ENCODE assay signal across 1 cellular context in genomic region chr19:41352609-41353465, GRCh38.
TF ChIP-seq lines count a peak whose summit lies in the region.

No MANE protein-coding gene starts in this region.

TF ChIP-seq in K562, 482 proteins besides CTCF, POLR2A, EP300 and RAD21 (continued from another document and continues in another):
- TF ChIP-seq ZNF407 (IDR thresholded peaks at IDR 0.05; ENCODE audit: low read depth) (no peak), PCBP1 (IDR thresholded peaks at IDR 0.05; ENCODE audit: low read depth, low read length, poor library complexity, severe bottlenecking) (peak; percentile 79), HMG20B (CRISPR knock-in tag; IDR thresholded peaks at IDR 0.05) (no peak), CBFB (CRISPR knock-in tag; IDR thresholded peaks at IDR 0.05) (no peak), NCOA2 (IDR thresholded peaks at IDR 0.05; ENCODE audit: partially characterized antibody in 2 of 2) (no peak), RERE (CRISPR knock-in tag; IDR thresholded peaks at IDR 0.05; ENCODE audit: borderline replicate concordance) (no peak), ZNF239 (CRISPR knock-in tag; IDR thresholded peaks at IDR 0.05) (no peak), RCOR1 (IDR thresholded peaks at IDR 0.05; ENCODE audit: borderline replicate concordance in 1 of 2, low read depth in 2 of 2, low read length in 2 of 2) (peak in 1 of 2 experiments; percentile 39; a peak in 1 of 4 replicates), ZNF57 (CRISPR knock-in tag; IDR thresholded peaks at IDR 0.05) (no peak), WHSC1 (IDR thresholded peaks at IDR 0.05; ENCODE audit: low read length) (no peak), MBD1 (CRISPR knock-in tag; IDR thresholded peaks at IDR 0.05) (no peak), CXXC5 (CRISPR knock-in tag; IDR thresholded peaks at IDR 0.05) (peak; percentile 64), ZNF592 (IDR thresholded peaks at IDR 0.05) (peak; percentile 81), ZBTB40 (IDR thresholded peaks at IDR 0.05) (no peak), ZBTB40 (CRISPR knock-in tag; IDR thresholded peaks at IDR 0.05) (no peak), ZNF511 (CRISPR knock-in tag; IDR thresholded peaks at IDR 0.05) (peak; percentile 49), MTA1 (IDR thresholded peaks at IDR 0.05; ENCODE audit: borderline replicate concordance) (no peak)
